In the genomic region with DNA sequence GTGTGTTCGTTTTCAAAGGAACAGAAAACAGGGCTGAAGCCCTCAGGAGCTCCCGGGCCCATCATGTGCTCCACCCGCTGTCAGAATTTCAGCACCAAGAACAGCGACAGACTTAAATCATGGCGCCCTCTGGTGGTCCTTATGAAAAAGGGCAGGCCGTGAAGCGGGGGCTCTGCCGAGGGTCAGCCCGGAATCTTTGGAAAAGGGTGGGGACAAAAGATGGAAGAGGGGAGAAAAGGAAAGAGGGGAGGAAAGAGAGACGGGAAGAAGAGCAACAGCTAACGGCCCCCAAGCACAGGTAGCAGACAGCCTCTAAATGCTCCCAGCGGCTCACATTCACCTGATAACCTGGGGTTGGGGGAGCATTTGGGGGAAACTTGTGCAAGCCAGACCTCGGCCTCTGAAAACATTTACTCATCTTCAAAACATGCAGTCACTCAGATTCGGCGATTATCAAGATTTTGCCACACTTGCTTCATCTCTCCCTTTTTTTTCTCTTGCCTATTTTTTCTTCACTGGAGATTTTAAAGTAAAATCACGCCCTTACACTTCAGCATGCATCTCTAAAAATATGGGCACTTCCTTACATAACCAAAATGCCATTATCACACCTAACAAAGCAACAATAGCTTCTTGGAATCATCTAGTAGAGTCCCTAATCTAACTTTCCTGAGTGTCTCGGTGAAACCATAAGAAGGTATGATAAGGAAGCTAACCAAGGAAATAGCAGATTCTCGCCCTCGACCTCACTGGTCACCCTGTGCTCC, we compare ENCODE assay signal across 8 cellular contexts. TPM values are rescaled to one million over a fixed set of nuclear protein-coding genes. Genes with fewer than 3 reads are reported as not detected.
DNase-seq lines count a peak whose midpoint lies in the region; ATAC-seq, FAIRE-seq and TF ChIP-seq lines count a peak whose summit lies in the region.

No MANE protein-coding gene starts in this region.

- H3K9me3 Mint-ChIP-seq in WTC11 = peaks cover 6% of the 10 kb centered on the region

- H3K27me3 Mint-ChIP-seq in WTC11 (ENCODE audit: low read depth) = peaks cover 11% of the 10 kb centered on the region

- peaks cover 0 to 3% (median 1%) of the 10 kb centered on the region in 4 donors for H3K9me3 ChIP-seq in liver (ENCODE audit: control insufficient read depth in 4 of 4, low read length in 3 of 4)

- H3K4me1 ChIP-seq in liver (ENCODE audit: control insufficient read depth in 4 of 4, insufficient read depth in 4 of 4, low read length in 3 of 4) = no peaks in the 10 kb centered on the region

- 23% methylated on average over 19 of the region's 19 CpGs for WGBS in liver

- TF ChIP-seq CTCF in WTC11 (IDR thresholded peaks at IDR 0.05) (peak; percentile 96), liver (IDR thresholded peaks at IDR 0.05; ENCODE audit: low read depth, low read length, missing input control) (peak; percentile 76)

- CTCF ChIA-PET in WTC11 (lab: Charles Lee) = interaction anchor here (0.6 to 4.7 kb wide), 59 partner anchors 9 to 655 kb away, joined by 3 to 42 read pairs (median 4); partner anchors contain the start of genes MAN2B2 and PPP2R2C

- peaks cover 0 to 7% (median 1%) of the 10 kb centered on the region in 4 donors for H3K27me3 ChIP-seq in liver (ENCODE audit: control insufficient read depth in 4 of 4, insufficient read depth in 4 of 4, low read length in 3 of 4)

- H3K36me3 ChIP-seq in liver (ENCODE audit: control insufficient read depth in 4 of 4, insufficient read depth in 3 of 4, low read depth in 1 of 4, low read length in 3 of 4) = no peaks in the 10 kb centered on the region

- FAIRE-seq in GM18507 (lab: Jason Lieb, UNC) = peak; percentile 77

- no peaks in the 10 kb centered on the region for H3K36me3 Mint-ChIP-seq in WTC11

- no peak overlapping the region for H3K27ac ChIP-seq in liver (ENCODE audit: low read depth in 1 of 2, low read length in 2 of 2)

- H3K4me3 Mint-ChIP-seq in WTC11 = no peak overlapping the region

- peak; percentile 70 to 76 for TF ChIP-seq RAD21 in liver (IDR thresholded peaks at IDR 0.05)

- no peak overlapping the region for H3K4me3 ChIP-seq in liver (ENCODE audit: low read depth in 1 of 3, low read length in 3 of 3)

- peak; percentile 76 for ATAC-seq in WTC11
- no peak for ATAC-seq in HG02973 (IDR thresholded peaks at IDR 0.05; ENCODE audit: unreplicated experiment)

- POLR2A ChIA-PET in WTC11 (lab: Charles Lee) = no interaction called here

- DNase-seq in AG08395 (ENCODE audit: low spot score) (peak; percentile 74), GM18507 (ENCODE audit: extremely low spot score, insufficient read length, low read depth) (peak; percentile 28), NCI-H1930 (lab: John Stamatoyannopoulos, UW) (peak; percentile 25 to 59), WTC11 (ENCODE audit: low spot score) (peak; percentile 59), cerebellar cortex (ENCODE audit: low spot score) (peak; percentile 82)
- DNase-seq in stimulated activated CD8-positive, alpha-beta memory T cell treated with anti-CD3 and anti-CD28 coated beads, Interleukin-15, amount 100 ng/mL, for 48 hours (ENCODE audit: low read depth in 2 of 2) = peak; percentile 9 to 11

- H3K9ac ChIP-seq in liver (ENCODE audit: low read depth in 1 of 2, low read length in 2 of 2) = no peak overlapping the region

- H3K4me1 Mint-ChIP-seq in WTC11 = no peaks in the 10 kb centered on the region

- no peak overlapping the region for H3K27ac Mint-ChIP-seq in WTC11

TF ChIP-seq in WTC11, 78 proteins besides CTCF, POLR2A, EP300 and RAD21 (continues in another document):
- TF ChIP-seq HMGA2 (CRISPR knock-in tag; IDR thresholded peaks at IDR 0.05) (no peak), FOXP1 (CRISPR knock-in tag; IDR thresholded peaks at IDR 0.05; ENCODE audit: borderline replicate concordance) (peak; percentile 43; the same call in 1 of the 2 replicates), KAT7 (CRISPR knock-in tag; IDR thresholded peaks at IDR 0.05; ENCODE audit: borderline replicate concordance) (no peak), CBFB (CRISPR knock-in tag; IDR thresholded peaks at IDR 0.05; ENCODE audit: low read depth) (no peak)
- TF ChIP-seq, protein P1, sequence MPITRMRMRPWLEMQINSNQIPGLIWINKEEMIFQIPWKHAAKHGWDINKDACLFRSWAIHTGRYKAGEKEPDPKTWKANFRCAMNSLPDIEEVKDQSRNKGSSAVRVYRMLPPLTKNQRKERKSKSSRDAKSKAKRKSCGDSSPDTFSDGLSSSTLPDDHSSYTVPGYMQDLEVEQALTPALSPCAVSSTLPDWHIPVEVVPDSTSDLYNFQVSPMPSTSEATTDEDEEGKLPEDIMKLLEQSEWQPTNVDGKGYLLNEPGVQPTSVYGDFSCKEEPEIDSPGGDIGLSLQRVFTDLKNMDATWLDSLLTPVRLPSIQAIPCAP (CRISPR knock-in tag; IDR thresholded peaks at IDR 0.05) = no peak
- TF ChIP-seq, protein P2, sequence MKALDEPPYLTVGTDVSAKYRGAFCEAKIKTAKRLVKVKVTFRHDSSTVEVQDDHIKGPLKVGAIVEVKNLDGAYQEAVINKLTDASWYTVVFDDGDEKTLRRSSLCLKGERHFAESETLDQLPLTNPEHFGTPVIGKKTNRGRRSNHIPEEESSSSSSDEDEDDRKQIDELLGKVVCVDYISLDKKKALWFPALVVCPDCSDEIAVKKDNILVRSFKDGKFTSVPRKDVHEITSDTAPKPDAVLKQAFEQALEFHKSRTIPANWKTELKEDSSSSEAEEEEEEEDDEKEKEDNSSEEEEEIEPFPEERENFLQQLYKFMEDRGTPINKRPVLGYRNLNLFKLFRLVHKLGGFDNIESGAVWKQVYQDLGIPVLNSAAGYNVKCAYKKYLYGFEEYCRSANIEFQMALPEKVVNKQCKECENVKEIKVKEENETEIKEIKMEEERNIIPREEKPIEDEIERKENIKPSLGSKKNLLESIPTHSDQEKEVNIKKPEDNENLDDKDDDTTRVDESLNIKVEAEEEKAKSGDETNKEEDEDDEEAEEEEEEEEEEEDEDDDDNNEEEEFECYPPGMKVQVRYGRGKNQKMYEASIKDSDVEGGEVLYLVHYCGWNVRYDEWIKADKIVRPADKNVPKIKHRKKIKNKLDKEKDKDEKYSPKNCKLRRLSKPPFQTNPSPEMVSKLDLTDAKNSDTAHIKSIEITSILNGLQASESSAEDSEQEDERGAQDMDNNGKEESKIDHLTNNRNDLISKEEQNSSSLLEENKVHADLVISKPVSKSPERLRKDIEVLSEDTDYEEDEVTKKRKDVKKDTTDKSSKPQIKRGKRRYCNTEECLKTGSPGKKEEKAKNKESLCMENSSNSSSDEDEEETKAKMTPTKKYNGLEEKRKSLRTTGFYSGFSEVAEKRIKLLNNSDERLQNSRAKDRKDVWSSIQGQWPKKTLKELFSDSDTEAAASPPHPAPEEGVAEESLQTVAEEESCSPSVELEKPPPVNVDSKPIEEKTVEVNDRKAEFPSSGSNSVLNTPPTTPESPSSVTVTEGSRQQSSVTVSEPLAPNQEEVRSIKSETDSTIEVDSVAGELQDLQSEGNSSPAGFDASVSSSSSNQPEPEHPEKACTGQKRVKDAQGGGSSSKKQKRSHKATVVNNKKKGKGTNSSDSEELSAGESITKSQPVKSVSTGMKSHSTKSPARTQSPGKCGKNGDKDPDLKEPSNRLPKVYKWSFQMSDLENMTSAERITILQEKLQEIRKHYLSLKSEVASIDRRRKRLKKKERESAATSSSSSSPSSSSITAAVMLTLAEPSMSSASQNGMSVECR (CRISPR knock-in tag; IDR thresholded peaks at IDR 0.05; ENCODE audit: borderline replicate concordance) = peak; percentile 68; the same call in 1 of the 2 replicates

TF ChIP-seq in liver, 16 proteins besides CTCF, POLR2A, EP300 and RAD21:
- TF ChIP-seq SP1 (IDR thresholded peaks at IDR 0.05) (no peak), ATF3 (IDR thresholded peaks at IDR 0.05) (no peak)
- TF ChIP-seq, protein P3, sequence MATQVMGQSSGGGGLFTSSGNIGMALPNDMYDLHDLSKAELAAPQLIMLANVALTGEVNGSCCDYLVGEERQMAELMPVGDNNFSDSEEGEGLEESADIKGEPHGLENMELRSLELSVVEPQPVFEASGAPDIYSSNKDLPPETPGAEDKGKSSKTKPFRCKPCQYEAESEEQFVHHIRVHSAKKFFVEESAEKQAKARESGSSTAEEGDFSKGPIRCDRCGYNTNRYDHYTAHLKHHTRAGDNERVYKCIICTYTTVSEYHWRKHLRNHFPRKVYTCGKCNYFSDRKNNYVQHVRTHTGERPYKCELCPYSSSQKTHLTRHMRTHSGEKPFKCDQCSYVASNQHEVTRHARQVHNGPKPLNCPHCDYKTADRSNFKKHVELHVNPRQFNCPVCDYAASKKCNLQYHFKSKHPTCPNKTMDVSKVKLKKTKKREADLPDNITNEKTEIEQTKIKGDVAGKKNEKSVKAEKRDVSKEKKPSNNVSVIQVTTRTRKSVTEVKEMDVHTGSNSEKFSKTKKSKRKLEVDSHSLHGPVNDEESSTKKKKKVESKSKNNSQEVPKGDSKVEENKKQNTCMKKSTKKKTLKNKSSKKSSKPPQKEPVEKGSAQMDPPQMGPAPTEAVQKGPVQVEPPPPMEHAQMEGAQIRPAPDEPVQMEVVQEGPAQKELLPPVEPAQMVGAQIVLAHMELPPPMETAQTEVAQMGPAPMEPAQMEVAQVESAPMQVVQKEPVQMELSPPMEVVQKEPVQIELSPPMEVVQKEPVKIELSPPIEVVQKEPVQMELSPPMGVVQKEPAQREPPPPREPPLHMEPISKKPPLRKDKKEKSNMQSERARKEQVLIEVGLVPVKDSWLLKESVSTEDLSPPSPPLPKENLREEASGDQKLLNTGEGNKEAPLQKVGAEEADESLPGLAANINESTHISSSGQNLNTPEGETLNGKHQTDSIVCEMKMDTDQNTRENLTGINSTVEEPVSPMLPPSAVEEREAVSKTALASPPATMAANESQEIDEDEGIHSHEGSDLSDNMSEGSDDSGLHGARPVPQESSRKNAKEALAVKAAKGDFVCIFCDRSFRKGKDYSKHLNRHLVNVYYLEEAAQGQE (IDR thresholded peaks at IDR 0.05) = peak; percentile 99

RNA-seq across cellular contexts. Expression of gene MAN2B2, which starts 28.1 kb away (rescaled TPM):
- total RNA-seq in WTC11 (2021) (6.3 to 8.0 TPM (median 7.5 TPM) in 3 replicates), liver (10 to 100 TPM; 15.2 to 29.7 TPM)
- 10 to 100 TPM; 14.7 to 29.7 TPM for polyA plus RNA-seq in liver

Comparison
In these comparisons a context has a peak if more than half of its experiments do, and no peak if none do; other contexts are left out.
1. DNase-seq: peak in every context shown above with its lines; median percentile 82 in cerebellar cortex; 74 in AG08395; 59 in WTC11; 42 in NCI-H1930; 28 in GM18507; 10 in stimulated activated CD8-positive, alpha-beta memory T cell treated with anti-CD3 and anti-CD28 coated beads, Interleukin-15, amount 100 ng/mL, for 48 hours.